ENCODE assay signal across 24 cellular contexts in the genomic region with DNA sequence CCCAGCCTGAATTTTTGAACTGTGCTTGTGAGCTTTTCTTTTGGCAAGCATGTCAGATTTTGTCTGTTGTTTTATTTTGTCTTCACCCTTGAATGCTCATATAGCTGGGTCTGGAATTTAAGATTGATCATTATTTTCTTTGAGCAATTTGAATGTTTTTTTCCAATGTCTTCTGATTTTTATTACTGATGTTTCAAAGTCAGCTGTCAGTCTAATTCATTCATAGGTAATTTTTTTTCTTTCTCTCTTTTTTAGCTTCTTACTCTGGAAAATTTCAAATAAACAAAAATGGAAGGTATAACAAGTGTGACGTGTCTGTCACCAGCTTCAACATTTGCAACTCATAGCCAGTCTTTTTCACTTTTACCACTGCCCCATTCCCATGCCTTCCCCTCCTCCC. TPM values are rescaled to one million over a fixed set of nuclear protein-coding genes. Genes with fewer than 3 reads are reported as not detected.
DNase-seq lines count a peak whose midpoint lies in the region; ATAC-seq, FAIRE-seq and TF ChIP-seq lines count a peak whose summit lies in the region.
"Had no signal": no experiment of that assay in that cellular context is flagged by ENCODE, and none has a peak within 500 bp of the region (broad histone marks: within the 10 kb centered on the region; RNA-seq: fewer than 3 reads in every experiment).

No MANE protein-coding gene starts in this region.

- H3K36me3 Mint-ChIP-seq in WTC11, result peaks cover 12% of the 10 kb centered on the region
- peaks cover 14% of the 10 kb centered on the region for H3K36me3 Mint-ChIP-seq in progenitor cell of endocrine pancreas (ENCODE audit: insufficient read depth)

- 81% methylated on average over 1 of the region's 1 CpG for WGBS in A549 (ENCODE audit: missing lambda C conversion rate)

- TF ChIP-seq RAD21 in A549 (conservative IDR thresholded peaks at IDR 0.05 in 1 of 2, IDR thresholded peaks at IDR 0.05 in 1 of 2), result no peak

- peak; percentile 39 for FAIRE-seq in A549 (lab: Jason Lieb, UNC)
- FAIRE-seq: A204.1, D721Med, GM12878, GM12892, GM18507 had no signal

- CTCF ChIA-PET in A549 (lab: Yijun Ruan, JAX) (interaction anchor here (1.4 kb wide), 1 partner anchor 10 kb away, joined by 5 read pairs; no protein-coding TSS in a partner anchor), WTC11 (lab: Charles Lee) (no interaction called here)

- H3K27me3 ChIP-seq in osteoblast (ENCODE audit: insufficient read depth, low read length), result no peaks in the 10 kb centered on the region
- H3K27me3 ChIP-seq: BLaER1 treated with 17β-estradiol and CSF1 and Interleukin-3, amounts not matched to agents 10 nM and 100 nM had no signal

- TF ChIP-seq CTCF in A549 (IDR thresholded peaks at IDR 0.05) (no peak), WTC11 (IDR thresholded peaks at IDR 0.05) (no peak), progenitor cell of endocrine pancreas (IDR thresholded peaks at IDR 0.05; ENCODE audit: unreplicated experiment) (no peak), osteoblast (IDR thresholded peaks at IDR 0.05; ENCODE audit: extremely low read depth, low read depth, low read length) (no peak)

- ATAC-seq in A549, result no peak
- no peak for ATAC-seq in WTC11
- ATAC-seq: CD8-positive, alpha-beta T cell; GM12878 had no signal

- H3K27me3 Mint-ChIP-seq in WTC11 (ENCODE audit: low read depth) (no peaks in the 10 kb centered on the region; the same call in 1 of the 2 replicates), progenitor cell of endocrine pancreas (no peaks in the 10 kb centered on the region)
- H3K27me3 Mint-ChIP-seq: B cell; CD4-positive, alpha-beta T cell had no signal

- H2AFZ ChIP-seq in osteoblast (ENCODE audit: low read length), result no peak overlapping the region

- H3K4me1 Mint-ChIP-seq in WTC11, result no peaks in the 10 kb centered on the region
- H3K4me1 Mint-ChIP-seq in progenitor cell of endocrine pancreas (ENCODE audit: low read depth), result peaks cover 3% of the 10 kb centered on the region

- H3K27ac Mint-ChIP-seq in WTC11 (no peak overlapping the region), progenitor cell of endocrine pancreas (peak overlapping the region; percentile 53)
- H3K27ac Mint-ChIP-seq: B cell; CD4-positive, alpha-beta T cell; CD8-positive, alpha-beta T cell had no signal

- DNase-seq in A549 (ENCODE audit: low read depth in 1 of 2, low spot score in 1 of 2), result no peak
- DNase-seq in WTC11 (ENCODE audit: low spot score), result no peak
- DNase-seq in progenitor cell of endocrine pancreas (ENCODE audit: low spot score, unreplicated experiment), result no peak
- DNase-seq in DMS153 treated with DMSO at 0.1 percent for 48 hours (lab: John Stamatoyannopoulos, UW; ENCODE audit: unreplicated experiment), result no peak
- DNase-seq in osteoblast (ENCODE audit: insufficient read length, low spot score, missing footprints), result no peak
- DNase-seq: 8988T; AML-193; Caco-2; Calu3; CD4-positive, alpha-beta T cell; CD8-positive, alpha-beta T cell; DMS53; DMS79; DND-41; EL; GDM1 had no signal

- peaks cover 54% of the 10 kb centered on the region for H3K79me2 ChIP-seq in osteoblast (ENCODE audit: insufficient read depth, low read length)

- H3K36me3 ChIP-seq in osteoblast (ENCODE audit: insufficient read depth, low read length), result no peaks in the 10 kb centered on the region

- peaks cover 20% of the 10 kb centered on the region for H3K4me1 ChIP-seq in A549
- H3K4me1 ChIP-seq in osteoblast (ENCODE audit: insufficient read depth, low read length), result peaks cover 6% of the 10 kb centered on the region

- POLR2A ChIA-PET in A549 (lab: Yijun Ruan, JAX) (interaction anchor here (1.8 kb wide), 1 partner anchor 15 kb away, joined by 4 read pairs; a partner anchor contains a TSS), WTC11 (lab: Charles Lee) (no interaction called here)

- H3K4me2 ChIP-seq in A549 (no peak overlapping the region), osteoblast (ENCODE audit: insufficient read depth, low read length) (no peak overlapping the region)
- H3K4me2 ChIP-seq: BLaER1 treated with 17β-estradiol and CSF1 and Interleukin-3, amounts not matched to agents 10 nM and 100 nM had no signal

- no peak overlapping the region for H3K4me3 ChIP-seq in A549
- H3K4me3 ChIP-seq in osteoblast (ENCODE audit: insufficient read depth, low read length), result no peak overlapping the region
- H3K4me3 ChIP-seq: BLaER1 treated with 17β-estradiol and CSF1 and Interleukin-3, amounts not matched to agents 10 nM and 100 nM; GM12878 had no signal

- peaks cover 22% of the 10 kb centered on the region for H4K20me1 ChIP-seq in osteoblast (ENCODE audit: insufficient read depth, low read length)

- H3K9me3 ChIP-seq in A549 (peaks cover 16% of the 10 kb centered on the region), osteoblast (ENCODE audit: low read depth, low read length) (no peaks in the 10 kb centered on the region)

- TF ChIP-seq POLR2A in A549 (IDR thresholded peaks at IDR 0.05; ENCODE audit: low read length), result no peak

- H3K27ac ChIP-seq in A549 (no peak overlapping the region), osteoblast (ENCODE audit: low read depth, low read length) (no peak overlapping the region)
- H3K27ac ChIP-seq: BLaER1 treated with 17β-estradiol and CSF1 and Interleukin-3, amounts not matched to agents 10 nM and 100 nM; C4-2B had no signal

- H3K9me3 Mint-ChIP-seq in WTC11 (peaks cover 20% of the 10 kb centered on the region), progenitor cell of endocrine pancreas (ENCODE audit: low read depth) (peaks cover 11% of the 10 kb centered on the region)

- TF ChIP-seq EP300 in A549 (IDR thresholded peaks at IDR 0.05), result no peak

- no peak overlapping the region for H3K4me3 Mint-ChIP-seq in WTC11
- no peak overlapping the region for H3K4me3 Mint-ChIP-seq in progenitor cell of endocrine pancreas (ENCODE audit: low read depth)
- H3K4me3 Mint-ChIP-seq: B cell; CD8-positive, alpha-beta T cell had no signal

TF ChIP-seq in A549, 52 proteins besides CTCF, POLR2A, EP300 and RAD21:
- no peak for TF ChIP-seq HDAC2 (IDR thresholded peaks at IDR 0.05)
- TF ChIP-seq MAFK (IDR thresholded peaks at IDR 0.05; ENCODE audit: partially characterized antibody), result no peak
- no peak for TF ChIP-seq TFCP2L1 (CRISPR knock-in tag; IDR thresholded peaks at IDR 0.05)
- TF ChIP-seq FOSL2 (IDR thresholded peaks at IDR 0.05), result no peak
- no peak for TF ChIP-seq FOSL2 (CRISPR knock-in tag; IDR thresholded peaks at IDR 0.05)
- TF ChIP-seq, protein P1, sequence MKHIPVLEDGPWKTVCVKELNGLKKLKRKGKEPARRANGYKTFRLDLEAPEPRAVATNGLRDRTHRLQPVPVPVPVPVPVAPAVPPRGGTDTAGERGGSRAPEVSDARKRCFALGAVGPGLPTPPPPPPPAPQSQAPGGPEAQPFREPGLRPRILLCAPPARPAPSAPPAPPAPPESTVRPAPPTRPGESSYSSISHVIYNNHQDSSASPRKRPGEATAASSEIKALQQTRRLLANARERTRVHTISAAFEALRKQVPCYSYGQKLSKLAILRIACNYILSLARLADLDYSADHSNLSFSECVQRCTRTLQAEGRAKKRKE (CRISPR knock-in tag; IDR thresholded peaks at IDR 0.05; ENCODE audit: low read depth), result no peak
- TF ChIP-seq FOSB (CRISPR knock-in tag; IDR thresholded peaks at IDR 0.05), result no peak
- TF ChIP-seq, protein P2, sequence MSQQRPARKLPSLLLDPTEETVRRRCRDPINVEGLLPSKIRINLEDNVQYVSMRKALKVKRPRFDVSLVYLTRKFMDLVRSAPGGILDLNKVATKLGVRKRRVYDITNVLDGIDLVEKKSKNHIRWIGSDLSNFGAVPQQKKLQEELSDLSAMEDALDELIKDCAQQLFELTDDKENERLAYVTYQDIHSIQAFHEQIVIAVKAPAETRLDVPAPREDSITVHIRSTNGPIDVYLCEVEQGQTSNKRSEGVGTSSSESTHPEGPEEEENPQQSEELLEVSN (IDR thresholded peaks at IDR 0.05; ENCODE audit: borderline replicate concordance, low read depth), result no peak
- TF ChIP-seq FOXS1 (CRISPR knock-in tag; IDR thresholded peaks at IDR 0.05), result no peak
- no peak for TF ChIP-seq CHD4 (IDR thresholded peaks at IDR 0.05; ENCODE audit: borderline replicate concordance)

TF ChIP-seq in WTC11, 78 proteins besides CTCF, POLR2A, EP300 and RAD21:
- no peak for TF ChIP-seq TCF7 (CRISPR knock-in tag; IDR thresholded peaks at IDR 0.05; ENCODE audit: low read depth)
- TF ChIP-seq ZNF317 (CRISPR knock-in tag; IDR thresholded peaks at IDR 0.05; ENCODE audit: borderline replicate concordance, low read depth), result peak; percentile 50; the same call in 1 of the 2 replicates

RNA-seq across cellular contexts. Expression of a gene that starts 15.1 kb away (rescaled TPM):
- polyA plus RNA-seq in A549 (2011; rRNA removed) (58.7 and 67.1 TPM in 2 replicates), A549 (2017; fragmentation: RNase III; extraction: RNeasy Plus Mini Kit Qiagen cat#74134 plus additional on column Dnase treatment) (20.4 to 22.6 TPM (median 21.3 TPM) in 3 replicates)
- polyA plus RNA-seq in A549 (2012; cell fraction: cytosol; rRNA removed), result 13.9 and 18.3 TPM in 2 replicates
- polyA plus RNA-seq in A549 (2012; cell fraction: nucleus; rRNA removed), result 25.0 and 28.6 TPM in 2 replicates
- 108 and 130 TPM in 2 replicates for polyA minus RNA-seq in A549 (2011; rRNA and poly(A)+ RNA removed)
- total RNA-seq in WTC11 (2021) (19.2 to 19.9 TPM (median 19.9 TPM) in 3 replicates), progenitor cell of endocrine pancreas (54.5 and 55.2 TPM in 2 replicates), osteoblast (43.3 and 48.1 TPM in 2 replicates)
